Comparison of ENCODE assay signal across 24 cellular contexts in the genomic region with DNA sequence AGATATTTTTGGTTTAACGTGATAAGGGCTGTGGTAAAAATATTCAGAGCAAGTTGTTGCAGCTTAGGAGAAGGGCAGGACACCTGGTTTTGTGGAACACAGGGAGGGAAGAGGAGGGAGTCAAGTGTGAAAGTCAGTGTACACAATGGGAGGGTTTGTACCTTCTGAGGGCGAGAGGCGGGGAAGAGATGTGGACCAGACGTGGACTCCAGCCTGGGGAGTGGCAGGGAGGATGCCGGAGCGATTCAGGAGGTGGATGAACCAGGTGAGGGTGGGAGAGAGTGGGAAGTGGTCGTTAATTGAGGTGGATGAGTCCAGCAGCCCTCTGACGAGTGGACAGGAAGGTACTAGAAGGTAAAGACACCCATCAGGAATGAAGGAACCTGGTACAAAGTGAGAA. TPM values are rescaled to one million over a fixed set of nuclear protein-coding genes. Genes with fewer than 3 reads are reported as not detected.
DNase-seq lines count a peak whose midpoint lies in the region; ATAC-seq, FAIRE-seq and TF ChIP-seq lines count a peak whose summit lies in the region.
"Had no signal": no experiment of that assay in that cellular context is flagged by ENCODE, and none has a peak within 500 bp of the region (broad histone marks: within the 10 kb centered on the region; RNA-seq: fewer than 3 reads in every experiment).

No MANE protein-coding gene starts in this region.

- no peak overlapping the region for H2AFZ ChIP-seq in HepG2 (ENCODE audit: low read length)

- H3K27me3 Mint-ChIP-seq in dendritic cell treated with granulocyte-macrophage colony-stimulating factor and Interleukin-4, amounts not matched to agents 40 ng/mL and 50 ng/mL, for 4 days, result no peaks in the 10 kb centered on the region
- H3K27me3 Mint-ChIP-seq: CD4-positive, alpha-beta T cell had no signal

- H3K27ac Mint-ChIP-seq in dendritic cell treated with granulocyte-macrophage colony-stimulating factor and Interleukin-4, amounts not matched to agents 40 ng/mL and 50 ng/mL, for 4 days, result peak overlapping the region; percentile 30
- H3K27ac Mint-ChIP-seq: CD4-positive, alpha-beta T cell had no signal

- H3K9ac ChIP-seq in HepG2 (ENCODE audit: insufficient read depth, low read depth, low read length), result no peak overlapping the region
- H3K9ac ChIP-seq: SK-N-SH had no signal

- no peaks in the 10 kb centered on the region for H3K79me2 ChIP-seq in HepG2 (ENCODE audit: insufficient read depth, low read length)

- TF ChIP-seq EP300 in HepG2 (IDR thresholded peaks at IDR 0.05; ENCODE audit: low read depth in 2 of 2, low read length in 2 of 2) (no peak), HepG2 (CRISPR knock-in tag; IDR thresholded peaks at IDR 0.05; ENCODE audit: borderline replicate concordance) (no peak)

- no peak overlapping the region for H3K4me3 Mint-ChIP-seq in dendritic cell treated with granulocyte-macrophage colony-stimulating factor and Interleukin-4, amounts not matched to agents 40 ng/mL and 50 ng/mL, for 4 days
- H3K4me3 Mint-ChIP-seq: CD4-positive, alpha-beta T cell; IgD-negative memory B cell had no signal

- POLR2A ChIA-PET in HepG2 (lab: Yijun Ruan, JAX), result interaction anchor here (1.3 kb wide), 1 partner anchor 62 kb away, joined by 6 read pairs; no protein-coding TSS in a partner anchor

- intact Hi-C loops in HepG2 (cut with micrococcal nuclease; ENCODE audit: unreplicated experiment), result no loop called here
- intact Hi-C loops in right lobe of liver (cut with DNase I), result no loop called here
- intact Hi-C loops in dendritic cell treated with granulocyte-macrophage colony-stimulating factor and Interleukin-4, amounts not matched to agents 40 ng/mL and 50 ng/mL, for 4 days (cut with micrococcal nuclease), result no loop called here
- intact Hi-C loops in left colon (cut with DNase I, micrococcal nuclease), result no loop called here
- intact Hi-C loops in sciatic nerve (cut with DNase I), result no loop called here

- peaks cover 79% of the 10 kb centered on the region for H3K4me1 Mint-ChIP-seq in dendritic cell treated with granulocyte-macrophage colony-stimulating factor and Interleukin-4, amounts not matched to agents 40 ng/mL and 50 ng/mL, for 4 days (ENCODE audit: low read depth)

- peak overlapping the region; percentile 26; the same call in 1 of the 2 replicates for H3K4me2 ChIP-seq in HepG2 (ENCODE audit: low read depth, low read length)
- H3K4me2 ChIP-seq: SK-N-SH had no signal

- CTCF ChIA-PET in HepG2 (lab: Yijun Ruan, JAX; ENCODE audit: low intra/inter-chr PET ratio, low total read pairs), result no interaction called here

- DNase-seq in HepG2 (ENCODE audit: low spot score), result peak; percentile 50
- DNase-seq in right lobe of liver, result no peak
- DNase-seq in left colon, result peak in 1 of 2 donors; percentile 55
- no peak for DNase-seq in NCI-H748 treated with DMSO at 0.1 percent for 48 hours (lab: John Stamatoyannopoulos, UW)
- no peak for DNase-seq in sciatic nerve (ENCODE audit: low spot score)
- no peak for DNase-seq in GDM1 (lab: John Stamatoyannopoulos, UW)
- DNase-seq: BE2C; CD4-positive, alpha-beta T cell; DMS53; MM.1S; NCI-H1092; NCI-H146; NCI-H2081; NCI-H2171 treated with DMSO at 0.1 percent for 48 hours; NCI-H446; NCI-H526 treated with DMSO at 0.1 percent for 48 hours; NK-92 treated with Interleukin-12 subunit alpha and Interleukin-12 subunit beta, amount 100 ng/mL, for 24 hours; SHP77 treated with DMSO at 0.1 percent for 48 hours; SK-N-SH had no signal

- no peaks in the 10 kb centered on the region for H4K20me1 ChIP-seq in HepG2 (ENCODE audit: insufficient read depth, low read length)

- ATAC-seq in HepG2 (peak; percentile 72), right lobe of liver (no peak), left colon (peak; percentile 86), GM18909 (IDR thresholded peaks at IDR 0.05; ENCODE audit: poor library complexity, unreplicated experiment) (no peak), sciatic nerve (no peak)

- H3K36me3 Mint-ChIP-seq in dendritic cell treated with granulocyte-macrophage colony-stimulating factor and Interleukin-4, amounts not matched to agents 40 ng/mL and 50 ng/mL, for 4 days (ENCODE audit: low read depth), result no peaks in the 10 kb centered on the region
- H3K36me3 Mint-ChIP-seq: IgD-negative memory B cell had no signal

- H3K4me3 ChIP-seq in HepG2 (replicated peaks in 1 of 3; ENCODE audit: insufficient read depth in 1 of 3, low read depth in 2 of 3, low read length in 3 of 3) (no peak overlapping the region), right lobe of liver (no peak overlapping the region)
- H3K4me3 ChIP-seq: HAP-1 had no signal

- H3K36me3 ChIP-seq in HepG2 (replicated peaks in 1 of 2; ENCODE audit: control insufficient read depth in 1 of 2, insufficient read depth in 2 of 2, low read length in 2 of 2) (no peaks in the 10 kb centered on the region), right lobe of liver (no peaks in the 10 kb centered on the region)
- H3K36me3 ChIP-seq: BE2C, HAP-1 had no signal

- TF ChIP-seq POLR2A in HepG2 (IDR thresholded peaks at IDR 0.05; ENCODE audit: insufficient read depth in 1 of 2, low read depth in 2 of 2, low read length in 2 of 2) (no peak), right lobe of liver (IDR thresholded peaks at IDR 0.05) (no peak)

- H3K4me1 ChIP-seq in HepG2 (ENCODE audit: insufficient read depth, low read length) (peaks cover 71% of the 10 kb centered on the region), right lobe of liver (peaks cover 0 to 12% (median 5%) of the 10 kb centered on the region in 4 donors)
- H3K4me1 ChIP-seq: BE2C, HAP-1 had no signal

- no peak for TF ChIP-seq CTCF in HepG2 (CRISPR knock-in tag; IDR thresholded peaks at IDR 0.05)
- no peak for TF ChIP-seq CTCF in right lobe of liver (IDR thresholded peaks at IDR 0.05)

- 14% methylated on average over 8 of the region's 8 CpGs for WGBS in HepG2 (ENCODE audit: low lambda C conversion rate)
- 86% methylated on average over 8 of the region's 8 CpGs for WGBS in right lobe of liver (ENCODE audit: insufficient coverage, low coverage, low lambda C conversion rate, missing lambda C conversion rate)

- no peak for TF ChIP-seq RAD21 in HepG2 (CRISPR knock-in tag; IDR thresholded peaks at IDR 0.05)

- H3K27ac ChIP-seq in HepG2 (ENCODE audit: extremely low read length, insufficient read depth, low read length) (no peak overlapping the region), right lobe of liver (no peak overlapping the region)

- no peaks in the 10 kb centered on the region for H3K9me3 Mint-ChIP-seq in dendritic cell treated with granulocyte-macrophage colony-stimulating factor and Interleukin-4, amounts not matched to agents 40 ng/mL and 50 ng/mL, for 4 days
- H3K9me3 Mint-ChIP-seq: IgD-negative memory B cell had no signal

- in situ Hi-C loops in HepG2 (cut with HindIII; ENCODE audit: extremely low pct_ligation_motif_present, low pct_unique_long_range_greater_than_20kb), result no loop called here

- FAIRE-seq in HepG2 (lab: Jason Lieb, UNC), result peak; percentile 61
- FAIRE-seq: GM12892 had no signal

- H3K9me3 ChIP-seq in HepG2 (ENCODE audit: low read length), result peaks cover 4% of the 10 kb centered on the region; the same call in 1 of the 2 replicates
- no peaks in the 10 kb centered on the region for H3K9me3 ChIP-seq in right lobe of liver
- H3K9me3 ChIP-seq: BE2C, HAP-1, SK-N-SH had no signal

- BruUV-seq in HepG2 (replicated peaks; lab: Mats Ljungman, UMichigan), result no TSS peak

- H3K27me3 ChIP-seq in HepG2 (ENCODE audit: control insufficient read depth in 1 of 2, insufficient read depth in 2 of 2, low read length in 2 of 2), result no peaks in the 10 kb centered on the region
- no peaks in the 10 kb centered on the region for H3K27me3 ChIP-seq in right lobe of liver
- H3K27me3 ChIP-seq: BE2C had no signal

TF ChIP-seq in HepG2, 621 proteins besides CTCF, POLR2A, EP300 and RAD21 (continues in another document):
- TF ChIP-seq SOX6 (IDR thresholded peaks at IDR 0.05) (no peak), SOX6 (CRISPR knock-in tag; IDR thresholded peaks at IDR 0.05) (0 out of 2 replicates have a peak, but pooled peaks have one; percentile 28), TOE1 (CRISPR knock-in tag; IDR thresholded peaks at IDR 0.05) (no peak)
- TF ChIP-seq, protein P1, sequence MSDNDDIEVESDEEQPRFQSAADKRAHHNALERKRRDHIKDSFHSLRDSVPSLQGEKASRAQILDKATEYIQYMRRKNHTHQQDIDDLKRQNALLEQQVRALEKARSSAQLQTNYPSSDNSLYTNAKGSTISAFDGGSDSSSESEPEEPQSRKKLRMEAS (IDR thresholded peaks at IDR 0.05), result peak; percentile 35; the same call in 1 of the 2 replicates

RNA-seq across cellular contexts. Expression of gene IRF2BP2, which starts 52.2 kb away (rescaled TPM):
- total RNA-seq in HepG2 (2016; rRNA removed; fragmentation: Illumina TruSeq; extraction: Trizol), result 127 and 147 TPM in 2 replicates
- total RNA-seq in HepG2 (2016; cell fraction: cytosol; rRNA removed; fragmentation: Illumina TruSeq; extraction: Trizol; ENCODE audit: low read depth), result 25.1 and 26.8 TPM in 2 replicates
- total RNA-seq in HepG2 (2016; cell fraction: insoluble cytoplasmic fraction; rRNA removed; fragmentation: Illumina TruSeq; extraction: Trizol), result 104 and 154 TPM in 2 replicates
- 85.2 and 85.5 TPM in 2 replicates for total RNA-seq in HepG2 (2016; cell fraction: membrane; rRNA removed; fragmentation: Illumina TruSeq; extraction: Trizol)
- 132 and 141 TPM in 2 replicates for total RNA-seq in HepG2 (2016; cell fraction: nucleus; rRNA removed; fragmentation: Illumina TruSeq; extraction: Trizol)
- polyA plus RNA-seq in HepG2 (2011; rRNA removed), result 140 and 180 TPM in 2 replicates
- polyA plus RNA-seq in HepG2 (2011; cell fraction: cytosol; rRNA removed), result 82.1 and 111 TPM in 2 replicates
- 491 and 557 TPM in 2 replicates for polyA plus RNA-seq in HepG2 (2011; cell fraction: nucleus; rRNA removed)
- 136 and 153 TPM in 2 replicates for polyA plus RNA-seq in HepG2 (2012)
- 22.4 and 23.1 TPM in 2 replicates for polyA plus RNA-seq in HepG2 (2016; cell fraction: cytosol; fragmentation: Illumina TruSeq; extraction: Trizol; ENCODE audit: low read depth)
- polyA plus RNA-seq in HepG2 (2016; cell fraction: insoluble cytoplasmic fraction; fragmentation: Illumina TruSeq; extraction: Trizol; ENCODE audit: low read depth), result 127 and 168 TPM in 2 replicates
- 58.5 and 65.6 TPM in 2 replicates for polyA plus RNA-seq in HepG2 (2016; cell fraction: membrane; fragmentation: Illumina TruSeq; extraction: Trizol; ENCODE audit: low read depth)
- polyA plus RNA-seq in HepG2 (2016; cell fraction: nucleus; fragmentation: Illumina TruSeq; extraction: Trizol; ENCODE audit: insufficient read depth, low read depth), result 293 and 322 TPM in 2 replicates
- 43.4 and 196 TPM in 2 replicates for polyA minus RNA-seq in HepG2 (2011; rRNA and poly(A)+ RNA removed; ENCODE audit: low replicate concordance)
- polyA minus RNA-seq in HepG2 (2011; cell fraction: cytosol; rRNA and poly(A)+ RNA removed), result 155 and 170 TPM in 2 replicates
- 115 and 118 TPM in 2 replicates for polyA minus RNA-seq in HepG2 (2011; cell fraction: nucleus; rRNA and poly(A)+ RNA removed)
- 10 to 100 TPM; 35.3 to 93.2 (median 56.8) TPM for total RNA-seq in right lobe of liver
- total RNA-seq in left colon, result 100 to 1,000 TPM; 176 TPM
- 142 TPM for total RNA-seq in sciatic nerve

Comparison
In these comparisons a context has a peak if more than half of its experiments do, and no peak if none do; other contexts are left out.
1. ATAC-seq: peak in HepG2 (single experiment) and left colon (single experiment); none in right lobe of liver (0 of 4), GM18909 (single experiment) and sciatic nerve (single experiment).